8 cellular contexts compared by ENCODE assay signal in genomic region chr2:69375494-69376353, GRCh38. TPM values are rescaled to one million over a fixed set of nuclear protein-coding genes. Genes with fewer than 3 reads are reported as not detected.
DNase-seq lines count a peak whose midpoint lies in the region; ATAC-seq, FAIRE-seq and TF ChIP-seq lines count a peak whose summit lies in the region.

No MANE protein-coding gene starts in this region.

- TF ChIP-seq EP300 in Ishikawa (IDR thresholded peaks at IDR 0.05; ENCODE audit: borderline replicate concordance), result no peak

- peaks cover 74% of the 10 kb centered on the region for H3K79me2 ChIP-seq in DND-41 (ENCODE audit: insufficient read depth, low read length)

- ATAC-seq in DND-41 (ENCODE audit: insufficient read depth, low read depth) (peak; percentile 84), pancreas (peak; percentile 68 to 94 (median 86)), HG02642 (IDR thresholded peaks at IDR 0.05; ENCODE audit: poor library complexity, unreplicated experiment) (no peak)

- H3K9ac ChIP-seq in DND-41 (ENCODE audit: low read depth, low read length), result no peak overlapping the region

- H3K36me3 ChIP-seq in DND-41 (ENCODE audit: insufficient read depth, low read length) (peaks cover 21% of the 10 kb centered on the region), pancreas (peaks cover 0 to 9% (median 5%) of the 10 kb centered on the region in 3 donors)

- H2AFZ ChIP-seq in DND-41 (ENCODE audit: low read depth, low read length), result no peak overlapping the region

- no peak overlapping the region for H3K27ac ChIP-seq in DND-41 (ENCODE audit: low read length)
- H3K27ac ChIP-seq in pancreas, result peak overlapping the region in 2 of 4 donors; percentile 16 to 54

- H4K20me1 ChIP-seq in DND-41 (ENCODE audit: insufficient read depth, low read length), result peaks cover 13% of the 10 kb centered on the region; the same call in 1 of the 2 replicates

- DNase-seq in DND-41, result peak; percentile 19
- DNase-seq in SHP77 (lab: John Stamatoyannopoulos, UW), result peak; percentile 43 to 46
- peak; percentile 6 for DNase-seq in fibroblast of the conjunctiva (ENCODE audit: low read depth)
- no peak for DNase-seq in pancreas
- DNase-seq in activated effector memory CD4-positive, alpha-beta T cell treated with Interleukin-2 at 50 U/mL for 16 hours, result no peak
- no peak for DNase-seq in cortex of kidney (lab: John Stamatoyannopoulos, UW)

- intact Hi-C loops in pancreas (cut with DNase I), result no loop called here

- no peak overlapping the region for H3K4me3 ChIP-seq in DND-41 (ENCODE audit: low read depth in 1 of 2, low read length in 2 of 2)
- no peak overlapping the region for H3K4me3 ChIP-seq in pancreas

- peak; percentile 33; the same call in 1 of the 2 replicates for TF ChIP-seq RAD21 in Ishikawa (IDR thresholded peaks at IDR 0.05; ENCODE audit: low read depth)

- no peaks in the 10 kb centered on the region for H3K27me3 ChIP-seq in DND-41 (ENCODE audit: insufficient read depth, low read length, poor library complexity)
- H3K27me3 ChIP-seq in pancreas, result no peaks in the 10 kb centered on the region

- H3K4me2 ChIP-seq in DND-41 (ENCODE audit: insufficient read depth, low read length), result no peak overlapping the region

- no peak for FAIRE-seq in pancreas (lab: Jason Lieb, UNC)

- TF ChIP-seq CTCF in DND-41 (IDR thresholded peaks at IDR 0.05; ENCODE audit: borderline replicate concordance, extremely low read depth, low read length, poor library complexity, severe bottlenecking) (peak; percentile 80), pancreas (IDR thresholded peaks at IDR 0.05) (peak; percentile 14 to 53 (median 46))

- H3K4me1 ChIP-seq in DND-41 (ENCODE audit: insufficient read depth, low read length) (no peaks in the 10 kb centered on the region), pancreas (peaks cover 6 to 21% (median 20%) of the 10 kb centered on the region in 3 donors)

- H3K9me3 ChIP-seq in DND-41 (ENCODE audit: insufficient read depth, low read length, severe bottlenecking), result no peaks in the 10 kb centered on the region
- H3K9me3 ChIP-seq in pancreas, result no peaks in the 10 kb centered on the region

- 53 to 59% methylated on average over 8 of the region's 8 CpGs for WGBS in pancreas, 2 donors

TF ChIP-seq in Ishikawa, 13 proteins besides CTCF, POLR2A, EP300 and RAD21:
- no peak for TF ChIP-seq USF1 (IDR thresholded peaks at IDR 0.05)
- TF ChIP-seq TEAD4 (IDR thresholded peaks at IDR 0.05), result no peak
- TF ChIP-seq CREB1 (IDR thresholded peaks at IDR 0.05; ENCODE audit: low read depth), result no peak

RNA-seq across cellular contexts. Expression of gene GFPT1, which starts 11.3 kb away (rescaled TPM):
- total RNA-seq in pancreas, result 10 to 100 TPM; 35.2 to 78.0 (median 47.7) TPM
- 10 to 100 TPM in 1 of 2 donors, 1 to 10 TPM in 1; 7.8 to 14.6 TPM for polyA plus RNA-seq in pancreas

Comparison
In these comparisons a context has a peak if more than half of its experiments do, and no peak if none do; other contexts are left out.
1. DNase-seq: peak in DND-41 (single experiment), SHP77 (2 of 2) and fibroblast of the conjunctiva (single experiment); none in pancreas (0 of 6), activated effector memory CD4-positive, alpha-beta T cell treated with Interleukin-2 at 50 U/mL for 16 hours (single experiment) and cortex of kidney (single experiment).